25 cellular contexts compared by ENCODE assay signal in genomic region chr13:106284358-106284757, GRCh38.
DNase-seq lines count a peak whose midpoint lies in the region; FAIRE-seq and TF ChIP-seq lines count a peak whose summit lies in the region.
"Had no signal": no experiment of that assay in that cellular context is flagged by ENCODE, and none has a peak within 500 bp of the region (broad histone marks: within the 10 kb centered on the region; RNA-seq: fewer than 3 reads in every experiment).

No MANE protein-coding gene starts in this region.

- peak; percentile 45 for DNase-seq in M059J (ENCODE audit: low read depth)
- peak; percentile 89 for DNase-seq in bronchial epithelial cell (ENCODE audit: low read depth)
- peak; percentile 71 for DNase-seq in iris pigment epithelial cell (ENCODE audit: low read depth)
- DNase-seq in suprapubic skin (ENCODE audit: low spot score in 2 of 2) = no peak
- no peak for DNase-seq in central memory CD4-positive, alpha-beta T cell
- no peak for DNase-seq in cerebellar cortex (ENCODE audit: low spot score)
- no peak for DNase-seq in Peyer's patch
- DNase-seq: activated CD4-positive, CD25-positive, alpha-beta regulatory T cell treated with anti-CD3 and anti-CD28 coated beads, Interleukin-2, amount 50 U/mL, for 72 hours; activated CD8-positive, alpha-beta T cell treated with anti-CD3 and anti-CD28 coated beads for 36 hours; foreskin melanocyte; GDM1; left lung; MG63; naive B cell; NCI-H1105 treated with DMSO at 0.1 percent for 48 hours; NCI-H2029; NCI-H69; psoas muscle; stimulated activated CD8-positive, alpha-beta memory T cell treated with anti-CD3 and anti-CD28 coated beads, Interleukin-4, amount 100 ng/mL, for 48 hours; stomach; tibial artery had no signal

- no peak overlapping the region for H3K9ac ChIP-seq in BLaER1

- H3K4me2 ChIP-seq in BLaER1 = peak overlapping the region; percentile 60
- H3K4me2 ChIP-seq: hepatocyte had no signal

- 59% methylated on average over 2 of the region's 2 CpGs for WGBS in suprapubic skin

- TF ChIP-seq POLR2A in suprapubic skin (IDR thresholded peaks at IDR 0.05) (no peak), Peyer's patch (IDR thresholded peaks at IDR 0.05) (no peak)

- H3K9me3 ChIP-seq in BLaER1 (peaks cover 34% of the 10 kb centered on the region), suprapubic skin (no peaks in the 10 kb centered on the region), Peyer's patch (no peaks in the 10 kb centered on the region)
- H3K9me3 ChIP-seq: MG63, psoas muscle, stomach, tibial artery had no signal

- H3K36me3 ChIP-seq in BLaER1 (no peaks in the 10 kb centered on the region), bronchial epithelial cell (ENCODE audit: control insufficient read depth, insufficient read depth, low read length) (no peaks in the 10 kb centered on the region), suprapubic skin (no peaks in the 10 kb centered on the region), Peyer's patch (no peaks in the 10 kb centered on the region)
- H3K36me3 ChIP-seq: left lung, MG63, stomach, tibial artery had no signal

- H4K20me1 ChIP-seq in BLaER1 = no peaks in the 10 kb centered on the region

- FAIRE-seq in bronchial epithelial cell (lab: Jason Lieb, UNC) = no peak

- H3K4me3 ChIP-seq in BLaER1 (0 out of 2 replicates have a peak overlapping the region, but pooled peaks have one; percentile 8), bronchial epithelial cell (ENCODE audit: low read depth, low read length) (no peak overlapping the region), suprapubic skin (no peak overlapping the region), Peyer's patch (no peak overlapping the region)
- H3K4me3 ChIP-seq: hepatocyte, left lung, MG63, psoas muscle, SK-N-MC, skin epidermis, stomach, tibial artery had no signal

- TF ChIP-seq CTCF in bronchial epithelial cell (IDR thresholded peaks at IDR 0.05; ENCODE audit: insufficient read depth, low read length, severe bottlenecking) = no peak
- no peak for TF ChIP-seq CTCF in suprapubic skin (IDR thresholded peaks at IDR 0.05)
- no peak for TF ChIP-seq CTCF in Peyer's patch (IDR thresholded peaks at IDR 0.05)

- H3K27ac ChIP-seq in BLaER1 (peak overlapping the region; percentile 71), suprapubic skin (no peak overlapping the region), Peyer's patch (no peak overlapping the region)
- H3K27ac ChIP-seq: hepatocyte, left lung, psoas muscle, SK-N-MC, skin epidermis, stomach, tibial artery had no signal

- H3K4me1 ChIP-seq in BLaER1 (peaks cover 50% of the 10 kb centered on the region), suprapubic skin (peaks cover 4% of the 10 kb centered on the region), Peyer's patch (no peaks in the 10 kb centered on the region)
- H3K4me1 ChIP-seq: left lung, psoas muscle, stomach, tibial artery had no signal

- H3K27me3 ChIP-seq in BLaER1 = no peaks in the 10 kb centered on the region
- H3K27me3 ChIP-seq in bronchial epithelial cell (ENCODE audit: control insufficient read depth, insufficient read depth, low read length) = no peaks in the 10 kb centered on the region
- H3K27me3 ChIP-seq in suprapubic skin = no peaks in the 10 kb centered on the region
- no peaks in the 10 kb centered on the region for H3K27me3 ChIP-seq in Peyer's patch
- H3K27me3 ChIP-seq: hepatocyte, left lung, MG63, stomach, tibial artery had no signal

- no peak for TF ChIP-seq EP300 in suprapubic skin (IDR thresholded peaks at IDR 0.05)

Comparison
In these comparisons a context has a peak if more than half of its experiments do, and no peak if none do; other contexts are left out.
1. DNase-seq: peak in M059J (single experiment), bronchial epithelial cell (single experiment) and iris pigment epithelial cell (single experiment); none in suprapubic skin (0 of 2), central memory CD4-positive, alpha-beta T cell (single experiment), cerebellar cortex (single experiment) and Peyer's patch (0 of 3).